ENCODE assay signal across 10 cellular contexts in the genomic region with DNA sequence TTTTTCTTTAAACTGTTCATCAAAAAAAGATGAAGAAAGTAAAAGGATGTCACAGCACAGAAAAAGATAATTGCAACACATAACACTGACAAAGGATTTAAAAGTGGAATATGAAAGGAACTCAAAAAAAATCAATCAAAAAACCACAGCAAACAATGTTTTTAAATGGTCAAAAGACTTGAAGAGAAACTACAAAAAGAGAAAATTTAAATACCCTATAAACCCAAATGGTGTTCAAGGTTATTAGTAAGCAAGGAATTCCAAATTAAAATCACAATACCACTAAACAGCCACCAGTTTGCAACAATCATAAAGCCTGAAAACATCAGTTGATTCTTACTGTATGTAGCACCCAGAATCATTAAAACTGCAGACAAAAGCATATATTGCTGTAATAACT.
"Had no signal": no experiment of that assay in that cellular context is flagged by ENCODE, and none has a peak within 500 bp of the region (broad histone marks: within the 10 kb centered on the region; RNA-seq: fewer than 3 reads in every experiment).

No MANE protein-coding gene starts in this region.

- H3K9me3 Mint-ChIP-seq: H9, HFFc6 had no signal

- H3K27ac ChIP-seq: GM23248 had no signal

- H3K9ac ChIP-seq: GM23248 had no signal

- H3K4me3 ChIP-seq: GM23248, HAP-1 had no signal

- FAIRE-seq: H1, H54 had no signal

- DNase-seq: GM23248, GOT3, H7, H9, HCEC 1CT, HFFc6 had no signal

- H3K27ac Mint-ChIP-seq: HFFc6 had no signal

- ATAC-seq: HCT116 had no signal

- H2AFZ ChIP-seq: GM23248 had no signal

- H3K4me3 Mint-ChIP-seq: H9, HFFc6 had no signal

- H3K9me3 ChIP-seq: HAP-1 had no signal

- H3K36me3 ChIP-seq: HAP-1 had no signal
